ENCODE assay signal across 1 cellular context in genomic region chr15:64095795-64096485, GRCh38.
TF ChIP-seq lines count a peak whose summit lies in the region.

SNX1 (plus strand) TSS chr15:64095982; CDS start chr15:64096014, 32 bp downstream.

TF ChIP-seq in HepG2, 621 proteins besides CTCF, POLR2A, EP300 and RAD21 (continued from another document and continues in another):
- TF ChIP-seq, protein P1, sequence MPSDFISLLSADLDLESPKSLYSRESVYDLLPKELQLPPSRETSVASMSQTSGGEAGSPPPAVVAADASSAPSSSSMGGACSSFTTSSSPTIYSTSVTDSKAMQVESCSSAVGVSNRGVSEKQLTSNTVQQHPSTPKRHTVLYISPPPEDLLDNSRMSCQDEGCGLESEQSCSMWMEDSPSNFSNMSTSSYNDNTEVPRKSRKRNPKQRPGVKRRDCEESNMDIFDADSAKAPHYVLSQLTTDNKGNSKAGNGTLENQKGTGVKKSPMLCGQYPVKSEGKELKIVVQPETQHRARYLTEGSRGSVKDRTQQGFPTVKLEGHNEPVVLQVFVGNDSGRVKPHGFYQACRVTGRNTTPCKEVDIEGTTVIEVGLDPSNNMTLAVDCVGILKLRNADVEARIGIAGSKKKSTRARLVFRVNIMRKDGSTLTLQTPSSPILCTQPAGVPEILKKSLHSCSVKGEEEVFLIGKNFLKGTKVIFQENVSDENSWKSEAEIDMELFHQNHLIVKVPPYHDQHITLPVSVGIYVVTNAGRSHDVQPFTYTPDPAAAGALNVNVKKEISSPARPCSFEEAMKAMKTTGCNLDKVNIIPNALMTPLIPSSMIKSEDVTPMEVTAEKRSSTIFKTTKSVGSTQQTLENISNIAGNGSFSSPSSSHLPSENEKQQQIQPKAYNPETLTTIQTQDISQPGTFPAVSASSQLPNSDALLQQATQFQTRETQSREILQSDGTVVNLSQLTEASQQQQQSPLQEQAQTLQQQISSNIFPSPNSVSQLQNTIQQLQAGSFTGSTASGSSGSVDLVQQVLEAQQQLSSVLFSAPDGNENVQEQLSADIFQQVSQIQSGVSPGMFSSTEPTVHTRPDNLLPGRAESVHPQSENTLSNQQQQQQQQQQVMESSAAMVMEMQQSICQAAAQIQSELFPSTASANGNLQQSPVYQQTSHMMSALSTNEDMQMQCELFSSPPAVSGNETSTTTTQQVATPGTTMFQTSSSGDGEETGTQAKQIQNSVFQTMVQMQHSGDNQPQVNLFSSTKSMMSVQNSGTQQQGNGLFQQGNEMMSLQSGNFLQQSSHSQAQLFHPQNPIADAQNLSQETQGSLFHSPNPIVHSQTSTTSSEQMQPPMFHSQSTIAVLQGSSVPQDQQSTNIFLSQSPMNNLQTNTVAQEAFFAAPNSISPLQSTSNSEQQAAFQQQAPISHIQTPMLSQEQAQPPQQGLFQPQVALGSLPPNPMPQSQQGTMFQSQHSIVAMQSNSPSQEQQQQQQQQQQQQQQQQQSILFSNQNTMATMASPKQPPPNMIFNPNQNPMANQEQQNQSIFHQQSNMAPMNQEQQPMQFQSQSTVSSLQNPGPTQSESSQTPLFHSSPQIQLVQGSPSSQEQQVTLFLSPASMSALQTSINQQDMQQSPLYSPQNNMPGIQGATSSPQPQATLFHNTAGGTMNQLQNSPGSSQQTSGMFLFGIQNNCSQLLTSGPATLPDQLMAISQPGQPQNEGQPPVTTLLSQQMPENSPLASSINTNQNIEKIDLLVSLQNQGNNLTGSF (CRISPR knock-in tag; IDR thresholded peaks at IDR 0.05), result no peak
- TF ChIP-seq ZNF501 (CRISPR knock-in tag; IDR thresholded peaks at IDR 0.05) (peak; percentile 86), ZBTB44 (CRISPR knock-in tag; IDR thresholded peaks at IDR 0.05) (peak; percentile 70; the same call in 1 of the 2 replicates), ZNF160 (CRISPR knock-in tag; IDR thresholded peaks at IDR 0.05) (0 out of 2 replicates have a peak, but pooled peaks have one; percentile 51), ZNF138 (CRISPR knock-in tag; IDR thresholded peaks at IDR 0.05; ENCODE audit: low read depth) (peak; percentile 52; the same call in 1 of the 2 replicates), BRD4 (CRISPR knock-in tag; IDR thresholded peaks at IDR 0.05) (no peak), ETV6 (CRISPR knock-in tag; conservative IDR thresholded peaks at IDR 0.05) (0 out of 2 replicates have a peak, but pooled peaks have one; percentile 44), ASH2L (IDR thresholded peaks at IDR 0.05; ENCODE audit: insufficient read length, low read depth, low read length) (peak; percentile 96), ZNF609 (CRISPR knock-in tag; IDR thresholded peaks at IDR 0.05; ENCODE audit: borderline replicate concordance) (peak; percentile 50; the same call in 1 of the 2 replicates), CREB1 (IDR thresholded peaks at IDR 0.05) (peak; percentile 26; the same call in 1 of the 2 replicates), CREB1 (CRISPR knock-in tag; IDR thresholded peaks at IDR 0.05) (peak; percentile 78), ATF1 (CRISPR knock-in tag; IDR thresholded peaks at IDR 0.05) (peak; percentile 55; the same call in 1 of the 2 replicates), HOXD1 (CRISPR knock-in tag; IDR thresholded peaks at IDR 0.05) (0 out of 2 replicates have a peak, but pooled peaks have one; percentile 18), JDP2 (CRISPR knock-in tag; IDR thresholded peaks at IDR 0.05; ENCODE audit: borderline replicate concordance) (no peak; the same call in 1 of the 2 replicates), ZNF841 (CRISPR knock-in tag; IDR thresholded peaks at IDR 0.05; ENCODE audit: borderline replicate concordance) (no peak), ZNF546 (CRISPR knock-in tag; conservative IDR thresholded peaks at IDR 0.05) (peak; percentile 36; the same call in 1 of the 2 replicates), NCOA1 (CRISPR knock-in tag; IDR thresholded peaks at IDR 0.05) (no peak), ZFYVE20 (CRISPR knock-in tag; IDR thresholded peaks at IDR 0.05; ENCODE audit: borderline replicate concordance, low read depth) (no peak), AGO2 (optimal IDR thresholded peaks at IDR 0.05; ENCODE audit: low read depth, low read length) (peak; percentile 77), SAP130 (CRISPR knock-in tag; IDR thresholded peaks at IDR 0.05; ENCODE audit: low read depth) (peak; percentile 97), ZBTB1 (CRISPR knock-in tag; IDR thresholded peaks at IDR 0.05; ENCODE audit: borderline replicate concordance) (no peak), ARID5B (CRISPR knock-in tag; IDR thresholded peaks at IDR 0.05) (peak; percentile 78), AKAP8 (CRISPR knock-in tag; IDR thresholded peaks at IDR 0.05) (no peak), HOXA5 (CRISPR knock-in tag; IDR thresholded peaks at IDR 0.05) (peak; percentile 55; the same call in 1 of the 2 replicates), PAWR (CRISPR knock-in tag; IDR thresholded peaks at IDR 0.05; ENCODE audit: borderline replicate concordance) (no peak), ZNF484 (CRISPR knock-in tag; IDR thresholded peaks at IDR 0.05; ENCODE audit: borderline replicate concordance, low read depth) (no peak), ZNF530 (CRISPR knock-in tag; IDR thresholded peaks at IDR 0.05; ENCODE audit: low read depth) (no peak), MBNL3 (CRISPR knock-in tag; conservative IDR thresholded peaks at IDR 0.05) (no peak), SMYD3 (CRISPR knock-in tag; IDR thresholded peaks at IDR 0.05) (no peak), HCFC1 (IDR thresholded peaks at IDR 0.05; ENCODE audit: low read depth, low read length) (peak; percentile 73), RFX1 (IDR thresholded peaks at IDR 0.05) (no peak), MXI1 (IDR thresholded peaks at IDR 0.05; ENCODE audit: borderline replicate concordance, low read depth, low read length) (peak; percentile 81; the same call in 1 of the 3 replicates), TEAD3 (CRISPR knock-in tag; optimal IDR thresholded peaks at IDR 0.05; ENCODE audit: borderline replicate concordance) (peak; percentile 68), MYPOP (CRISPR knock-in tag; IDR thresholded peaks at IDR 0.05) (0 out of 2 replicates have a peak, but pooled peaks have one; percentile 79)
- TF ChIP-seq, protein P2, sequence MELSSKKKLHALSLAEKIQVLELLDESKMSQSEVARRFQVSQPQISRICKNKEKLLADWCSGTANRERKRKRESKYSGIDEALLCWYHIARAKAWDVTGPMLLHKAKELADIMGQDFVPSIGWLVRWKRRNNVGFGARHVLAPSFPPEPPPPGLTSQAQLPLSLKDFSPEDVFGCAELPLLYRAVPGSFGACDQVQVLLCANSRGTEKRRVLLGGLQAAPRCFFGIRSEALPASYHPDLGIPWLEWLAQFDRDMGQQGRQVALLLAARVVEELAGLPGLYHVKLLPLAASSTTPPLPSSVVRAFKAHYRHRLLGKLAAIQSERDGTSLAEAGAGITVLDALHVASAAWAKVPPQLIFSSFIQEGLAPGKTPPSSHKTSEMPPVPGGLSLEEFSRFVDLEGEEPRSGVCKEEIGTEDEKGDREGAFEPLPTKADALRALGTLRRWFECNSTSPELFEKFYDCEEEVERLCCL (CRISPR knock-in tag; IDR thresholded peaks at IDR 0.05; ENCODE audit: borderline replicate concordance), result no peak
- TF ChIP-seq, protein P3, sequence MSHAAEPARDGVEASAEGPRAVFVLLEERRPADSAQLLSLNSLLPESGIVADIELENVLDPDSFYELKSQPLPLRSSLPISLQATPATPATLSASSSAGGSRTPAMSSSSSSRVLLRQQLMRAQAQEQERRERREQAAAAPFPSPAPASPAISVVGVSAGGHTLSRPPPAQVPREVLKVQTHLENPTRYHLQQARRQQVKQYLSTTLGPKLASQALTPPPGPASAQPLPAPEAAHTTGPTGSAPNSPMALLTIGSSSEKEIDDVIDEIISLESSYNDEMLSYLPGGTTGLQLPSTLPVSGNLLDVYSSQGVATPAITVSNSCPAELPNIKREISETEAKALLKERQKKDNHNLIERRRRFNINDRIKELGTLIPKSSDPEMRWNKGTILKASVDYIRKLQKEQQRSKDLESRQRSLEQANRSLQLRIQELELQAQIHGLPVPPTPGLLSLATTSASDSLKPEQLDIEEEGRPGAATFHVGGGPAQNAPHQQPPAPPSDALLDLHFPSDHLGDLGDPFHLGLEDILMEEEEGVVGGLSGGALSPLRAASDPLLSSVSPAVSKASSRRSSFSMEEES (CRISPR knock-in tag; IDR thresholded peaks at IDR 0.05), result peak; percentile 47; the same call in 1 of the 2 replicates
- TF ChIP-seq, protein P4, sequence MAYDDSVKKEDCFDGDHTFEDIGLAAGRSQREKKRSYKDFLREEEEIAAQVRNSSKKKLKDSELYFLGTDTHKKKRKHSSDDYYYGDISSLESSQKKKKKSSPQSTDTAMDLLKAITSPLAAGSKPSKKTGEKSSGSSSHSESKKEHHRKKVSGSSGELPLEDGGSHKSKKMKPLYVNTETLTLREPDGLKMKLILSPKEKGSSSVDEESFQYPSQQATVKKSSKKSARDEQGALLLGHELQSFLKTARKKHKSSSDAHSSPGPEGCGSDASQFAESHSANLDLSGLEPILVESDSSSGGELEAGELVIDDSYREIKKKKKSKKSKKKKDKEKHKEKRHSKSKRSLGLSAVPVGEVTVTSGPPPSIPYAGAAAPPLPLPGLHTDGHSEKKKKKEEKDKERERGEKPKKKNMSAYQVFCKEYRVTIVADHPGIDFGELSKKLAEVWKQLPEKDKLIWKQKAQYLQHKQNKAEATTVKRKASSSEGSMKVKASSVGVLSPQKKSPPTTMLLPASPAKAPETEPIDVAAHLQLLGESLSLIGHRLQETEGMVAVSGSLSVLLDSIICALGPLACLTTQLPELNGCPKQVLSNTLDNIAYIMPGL (CRISPR knock-in tag; IDR thresholded peaks at IDR 0.05; ENCODE audit: borderline replicate concordance in 1 of 2, low read depth in 1 of 2), result peak in 1 of 2 experiments; percentile 75; a peak in 2 of 4 replicates
